8 cellular contexts compared by ENCODE assay signal in the genomic region with DNA sequence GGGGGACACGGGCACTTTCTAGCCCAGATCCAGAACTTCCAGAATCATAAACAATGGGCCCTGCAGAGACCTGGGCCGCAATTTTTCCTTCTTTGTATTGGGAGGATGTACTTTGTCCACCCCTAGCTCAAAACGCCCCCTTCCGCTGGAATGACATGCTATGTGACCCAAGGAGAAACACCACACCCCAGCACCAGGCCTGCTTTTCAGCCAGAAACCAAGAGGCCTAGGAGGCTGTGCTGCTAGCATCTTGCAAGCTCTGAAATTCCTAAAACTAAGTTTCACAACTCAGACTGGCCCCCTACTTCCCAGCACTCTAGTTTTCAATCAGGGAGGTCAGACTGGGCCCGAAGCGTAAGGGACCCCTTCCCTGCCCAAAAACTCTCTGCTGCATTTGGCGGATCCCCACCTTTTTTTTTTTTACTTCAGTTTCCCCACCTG. TPM values are rescaled to one million over a fixed set of nuclear protein-coding genes. Genes with fewer than 3 reads are reported as not detected.
DNase-seq lines count a peak whose midpoint lies in the region; ATAC-seq and TF ChIP-seq lines count a peak whose summit lies in the region.

No MANE protein-coding gene starts in this region.

- no peak for TF ChIP-seq RAD21 in neural cell (conservative IDR thresholded peaks at IDR 0.05)

- intact Hi-C loops in activated CD4-positive, alpha-beta T cell treated with anti-CD3 and anti-CD28 coated beads for 36 hours (cut with DNase I, micrococcal nuclease): loop anchor here (1.0 to 2.0 kb wide), 3 partner anchors 18 to 314 kb away; a partner anchor contains a TSS

- H3F3A ChIP-seq in neural cell (ENCODE audit: insufficient read depth, low read length, poor library complexity, severe bottlenecking): no peaks in the 10 kb centered on the region

- TF ChIP-seq EP300 in neural cell (conservative IDR thresholded peaks at IDR 0.05; ENCODE audit: poor library complexity, severe bottlenecking): no peak

- H4K20me1 ChIP-seq in neural cell (ENCODE audit: insufficient read depth): no peaks in the 10 kb centered on the region

- H3K4me1 Mint-ChIP-seq in activated CD4-positive, alpha-beta T cell treated with anti-CD3 and anti-CD28 coated beads for 36 hours: peaks cover 59% of the 10 kb centered on the region

- H3K27me3 Mint-ChIP-seq in activated CD4-positive, alpha-beta T cell treated with anti-CD3 and anti-CD28 coated beads for 36 hours: no peaks in the 10 kb centered on the region

- no peak for ATAC-seq in activated CD4-positive, alpha-beta T cell treated with anti-CD3 and anti-CD28 coated beads for 36 hours
- ATAC-seq in HG02678 (IDR thresholded peaks at IDR 0.05; ENCODE audit: unreplicated experiment): no peak

- no peaks in the 10 kb centered on the region for H3K9me3 ChIP-seq in WERI-Rb-1 (ENCODE audit: severe bottlenecking)
- no peaks in the 10 kb centered on the region for H3K9me3 ChIP-seq in neural cell (ENCODE audit: low read length)

- H3K27ac Mint-ChIP-seq in activated CD4-positive, alpha-beta T cell treated with anti-CD3 and anti-CD28 coated beads for 36 hours: peak overlapping the region; percentile 94

- peaks cover 37% of the 10 kb centered on the region for H3K36me3 Mint-ChIP-seq in activated CD4-positive, alpha-beta T cell treated with anti-CD3 and anti-CD28 coated beads for 36 hours (ENCODE audit: low read depth)

- H3K27ac ChIP-seq in WERI-Rb-1: peak overlapping the region; percentile 94
- H3K27ac ChIP-seq in neural cell (ENCODE audit: low read length): peak overlapping the region; percentile 76

- H3K9me2 ChIP-seq in neural cell (ENCODE audit: insufficient read depth, low read length): no peaks in the 10 kb centered on the region

- no peaks in the 10 kb centered on the region for H3K9me3 Mint-ChIP-seq in activated CD4-positive, alpha-beta T cell treated with anti-CD3 and anti-CD28 coated beads for 36 hours (ENCODE audit: low read depth)

- POLR2A ChIA-PET in activated CD4-positive, alpha-beta T cell treated with anti-CD3 and anti-CD28 coated beads for 36 hours (lab: Charles Lee): interaction anchor here (0.6 to 3.8 kb wide), 8 partner anchors 15 to 417 kb away, joined by 3 to 209 read pairs (median 6); a partner anchor contains a TSS

- peak overlapping the region; percentile 97 for H3K4me3 ChIP-seq in WERI-Rb-1 (ENCODE audit: low read depth, low read length)
- H3K4me3 ChIP-seq in neural cell (ENCODE audit: low read length): peak overlapping the region; percentile 91

- H3K4me2 ChIP-seq in neural cell (ENCODE audit: low read length): peak overlapping the region; percentile 97

- peaks cover 17% of the 10 kb centered on the region for H3K79me2 ChIP-seq in neural cell (replicated peaks; ENCODE audit: insufficient read depth, low read length)

- peaks cover 13% of the 10 kb centered on the region for H3K36me3 ChIP-seq in WERI-Rb-1
- no peaks in the 10 kb centered on the region for H3K36me3 ChIP-seq in neural cell (ENCODE audit: insufficient read depth, low read length)

- peak; percentile 40 for TF ChIP-seq CTCF in WERI-Rb-1 (IDR thresholded peaks at IDR 0.05; ENCODE audit: low read depth, low read length)
- TF ChIP-seq CTCF in neural cell (IDR thresholded peaks at IDR 0.05; ENCODE audit: poor library complexity, severe bottlenecking): peak; percentile 28

- peak overlapping the region; percentile 40 for H2AFZ ChIP-seq in neural cell (ENCODE audit: low read depth, low read length)

- peak; percentile 69 for DNase-seq in activated CD4-positive, alpha-beta T cell treated with anti-CD3 and anti-CD28 coated beads for 36 hours
- no peak for DNase-seq in activated CD4-positive, alpha-beta T cell treated with anti-CD3 and anti-CD28 coated beads, Interleukin-2, amount 50 U/mL, for 1 hour
- DNase-seq in LHCN-M2 (ENCODE audit: low read depth) (peak; percentile 71), WERI-Rb-1 (peak; percentile 77), fibroblast of gingiva (ENCODE audit: low read depth) (peak; percentile 25), NCI-H345 treated with DMSO at 0.1 percent for 48 hours (lab: John Stamatoyannopoulos, UW; ENCODE audit: unreplicated experiment) (no peak)

- H3K9ac ChIP-seq in neural cell (ENCODE audit: low read length): peak overlapping the region; percentile 75

- H3K27me3 ChIP-seq in WERI-Rb-1 (ENCODE audit: insufficient read depth, low read depth, severe bottlenecking) (no peaks in the 10 kb centered on the region), neural cell (ENCODE audit: insufficient read depth, low read depth, low read length) (no peaks in the 10 kb centered on the region)

- H3K4me3 Mint-ChIP-seq in activated CD4-positive, alpha-beta T cell treated with anti-CD3 and anti-CD28 coated beads for 36 hours: peak overlapping the region; percentile 90

- CTCF ChIA-PET in activated CD4-positive, alpha-beta T cell treated with anti-CD3 and anti-CD28 coated beads for 36 hours (lab: Charles Lee): interaction anchor here (0.6 to 8.8 kb wide), 15 partner anchors 10 to 231 kb away, joined by 3 to 183 read pairs (median 4); a partner anchor contains a TSS

TF ChIP-seq in neural cell, 6 proteins besides CTCF, POLR2A, EP300 and RAD21:
- TF ChIP-seq POLR2AphosphoS5 (IDR thresholded peaks at IDR 0.05) (no peak), EZH2 (IDR thresholded peaks at IDR 0.05; ENCODE audit: borderline replicate concordance, insufficient read depth, low read length, poor library complexity, severe bottlenecking) (no peak), MXI1 (conservative IDR thresholded peaks at IDR 0.05; ENCODE audit: poor library complexity, severe bottlenecking) (no peak), TAF1 (IDR thresholded peaks at IDR 0.05; ENCODE audit: low read depth) (no peak), SMC3 (conservative IDR thresholded peaks at IDR 0.05; ENCODE audit: poor library complexity) (no peak)
- TF ChIP-seq, protein P1, sequence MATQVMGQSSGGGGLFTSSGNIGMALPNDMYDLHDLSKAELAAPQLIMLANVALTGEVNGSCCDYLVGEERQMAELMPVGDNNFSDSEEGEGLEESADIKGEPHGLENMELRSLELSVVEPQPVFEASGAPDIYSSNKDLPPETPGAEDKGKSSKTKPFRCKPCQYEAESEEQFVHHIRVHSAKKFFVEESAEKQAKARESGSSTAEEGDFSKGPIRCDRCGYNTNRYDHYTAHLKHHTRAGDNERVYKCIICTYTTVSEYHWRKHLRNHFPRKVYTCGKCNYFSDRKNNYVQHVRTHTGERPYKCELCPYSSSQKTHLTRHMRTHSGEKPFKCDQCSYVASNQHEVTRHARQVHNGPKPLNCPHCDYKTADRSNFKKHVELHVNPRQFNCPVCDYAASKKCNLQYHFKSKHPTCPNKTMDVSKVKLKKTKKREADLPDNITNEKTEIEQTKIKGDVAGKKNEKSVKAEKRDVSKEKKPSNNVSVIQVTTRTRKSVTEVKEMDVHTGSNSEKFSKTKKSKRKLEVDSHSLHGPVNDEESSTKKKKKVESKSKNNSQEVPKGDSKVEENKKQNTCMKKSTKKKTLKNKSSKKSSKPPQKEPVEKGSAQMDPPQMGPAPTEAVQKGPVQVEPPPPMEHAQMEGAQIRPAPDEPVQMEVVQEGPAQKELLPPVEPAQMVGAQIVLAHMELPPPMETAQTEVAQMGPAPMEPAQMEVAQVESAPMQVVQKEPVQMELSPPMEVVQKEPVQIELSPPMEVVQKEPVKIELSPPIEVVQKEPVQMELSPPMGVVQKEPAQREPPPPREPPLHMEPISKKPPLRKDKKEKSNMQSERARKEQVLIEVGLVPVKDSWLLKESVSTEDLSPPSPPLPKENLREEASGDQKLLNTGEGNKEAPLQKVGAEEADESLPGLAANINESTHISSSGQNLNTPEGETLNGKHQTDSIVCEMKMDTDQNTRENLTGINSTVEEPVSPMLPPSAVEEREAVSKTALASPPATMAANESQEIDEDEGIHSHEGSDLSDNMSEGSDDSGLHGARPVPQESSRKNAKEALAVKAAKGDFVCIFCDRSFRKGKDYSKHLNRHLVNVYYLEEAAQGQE (IDR thresholded peaks at IDR 0.05; ENCODE audit: borderline replicate concordance): no peak
TF ChIP-seq in neural cell: peak in this region for 0.

RNA-seq across cellular contexts. Expression of a gene that starts 0.5 kb away (rescaled TPM):
- total RNA-seq in activated CD4-positive, alpha-beta T cell treated with anti-CD3 and anti-CD28 coated beads for 36 hours: 100 to 1,000 TPM; 269 to 370 TPM
- 376 and 434 TPM in 2 replicates for total RNA-seq in LHCN-M2 (2014; rRNA removed)
- polyA plus RNA-seq in LHCN-M2 (2012): 268 TPM
- polyA plus RNA-seq in neural cell: 382 and 410 TPM in 2 replicates
- 127 and 138 TPM in 2 replicates for polyA minus RNA-seq in neural cell

RNA-seq across cellular contexts. Expression of a gene that starts 18.1 kb away (rescaled TPM):
- total RNA-seq in activated CD4-positive, alpha-beta T cell treated with anti-CD3 and anti-CD28 coated beads for 36 hours: 10 to 100 TPM; 20.0 to 20.9 TPM
- 8.0 and 11.0 TPM in 2 replicates for total RNA-seq in LHCN-M2 (2014; rRNA removed)
- 13.1 TPM for polyA plus RNA-seq in LHCN-M2 (2012)
- polyA plus RNA-seq in neural cell: 5.9 and 10.9 TPM in 2 replicates
- 14.1 and 16.6 TPM in 2 replicates for polyA minus RNA-seq in neural cell

RNA-seq across cellular contexts. Expression of a gene that starts 40.9 kb away (rescaled TPM):
- total RNA-seq in activated CD4-positive, alpha-beta T cell treated with anti-CD3 and anti-CD28 coated beads for 36 hours: 100 to 1,000 TPM; 254 to 311 TPM
- total RNA-seq in LHCN-M2 (2014; rRNA removed): 47.3 and 60.9 TPM in 2 replicates
- 40.9 TPM for polyA plus RNA-seq in LHCN-M2 (2012)
- polyA plus RNA-seq in neural cell: 94.9 and 134 TPM in 2 replicates
- 150 and 167 TPM in 2 replicates for polyA minus RNA-seq in neural cell

RNA-seq across cellular contexts. Expression of a gene that starts 48.1 kb away (rescaled TPM):
- total RNA-seq in activated CD4-positive, alpha-beta T cell treated with anti-CD3 and anti-CD28 coated beads for 36 hours: under 1 TPM; 0.40 to 0.43 TPM
- total RNA-seq in LHCN-M2 (2014; rRNA removed): 0.06 and 0.13 TPM in 2 replicates
- 0.27 TPM for polyA plus RNA-seq in LHCN-M2 (2012)
- polyA plus RNA-seq in neural cell: 2.5 and 3.7 TPM in 2 replicates
- 2.7 and 4.3 TPM in 2 replicates for polyA minus RNA-seq in neural cell

Comparison
In these comparisons a context has a peak if more than half of its experiments do, and no peak if none do; other contexts are left out.
1. DNase-seq: peak in activated CD4-positive, alpha-beta T cell treated with anti-CD3 and anti-CD28 coated beads for 36 hours (single experiment), LHCN-M2 (single experiment), WERI-Rb-1 (single experiment) and fibroblast of gingiva (single experiment); none in activated CD4-positive, alpha-beta T cell treated with anti-CD3 and anti-CD28 coated beads, Interleukin-2, amount 50 U/mL, for 1 hour (single experiment) and NCI-H345 treated with DMSO at 0.1 percent for 48 hours (single experiment).